Comparison of ENCODE assay signal across 15 cellular contexts in genomic region chr12:130280226-130280625, GRCh38. TPM values are rescaled to one million over a fixed set of nuclear protein-coding genes. Genes with fewer than 3 reads are reported as not detected.
DNase-seq lines count a peak whose midpoint lies in the region; ATAC-seq, FAIRE-seq and TF ChIP-seq lines count a peak whose summit lies in the region.
"Had no signal": no experiment of that assay in that cellular context is flagged by ENCODE, and none has a peak within 500 bp of the region (broad histone marks: within the 10 kb centered on the region; RNA-seq: fewer than 3 reads in every experiment).

No MANE protein-coding gene starts in this region.

- no peaks in the 10 kb centered on the region for H3K23me2 ChIP-seq in H1 (ENCODE audit: low read depth, low read length)

- no peak overlapping the region for H2AK5ac ChIP-seq in H1 (ENCODE audit: low read depth, low read length)

- H3K9ac ChIP-seq in H1 (replicated peaks in 1 of 4; ENCODE audit: extremely low read depth in 1 of 4, low read depth in 3 of 4, low read length in 3 of 4) (no peak overlapping the region), skeletal muscle satellite cell (ENCODE audit: low read depth, low read length) (no peak overlapping the region)
- H3K9ac ChIP-seq: KMS-11 had no signal

- no peak overlapping the region for H4K5ac ChIP-seq in H1 (ENCODE audit: insufficient read length, low read depth, low read length)

- no peak overlapping the region for H4K8ac ChIP-seq in H1 (ENCODE audit: extremely low read depth, insufficient read depth, low read length)

- H3K9me3 Mint-ChIP-seq in activated CD4-positive, alpha-beta T cell treated with anti-CD3 and anti-CD28 coated beads for 36 hours (ENCODE audit: low read depth): no peaks in the 10 kb centered on the region

- no peak overlapping the region for H3K4me2 ChIP-seq in H1 (ENCODE audit: insufficient read depth in 1 of 2, low read depth in 2 of 2, low read length in 2 of 2)
- peak overlapping the region; percentile 36 for H3K4me2 ChIP-seq in skeletal muscle satellite cell (ENCODE audit: low read length)
- H3K4me2 ChIP-seq: KMS-11 had no signal

- 0 out of 7 replicates have a peak, but pooled peaks cover 0 to 2% (median 0%) of the 10 kb centered on the region in 4 experiments for H3K4me1 ChIP-seq in H1 (replicated peaks in 1 of 4; ENCODE audit: control insufficient read depth in 3 of 4, insufficient read depth in 4 of 4, low read length in 3 of 4)
- H3K4me1 ChIP-seq in skeletal muscle satellite cell (ENCODE audit: control insufficient read depth, insufficient read depth, low read length): no peaks in the 10 kb centered on the region

- 87% methylated on average over 9 of the region's 9 CpGs; no CpG with 5 or more reads in 1 of the 2 experiments for WGBS in H1 (ENCODE audit: extremely low coverage in 1 of 2, insufficient coverage in 1 of 2, insufficient read length in 1 of 2, insufficient replicate concordance in 2 of 2, low coverage in 1 of 2, low lambda C conversion rate in 2 of 2, missing lambda C conversion rate in 1 of 2), 2 experiments

- no peak overlapping the region for H4K91ac ChIP-seq in H1 (replicated peaks; ENCODE audit: insufficient read length, low read length)

- no peak for TF ChIP-seq CTCF in H1 (IDR thresholded peaks at IDR 0.05; ENCODE audit: control extremely low read depth in 1 of 3, insufficient read depth in 1 of 3, low read depth in 1 of 3, low read length in 3 of 3)

- H3K14ac ChIP-seq in H1 (ENCODE audit: insufficient read length): no peak overlapping the region

- no peaks in the 10 kb centered on the region for H3K79me2 ChIP-seq in H1 (ENCODE audit: control insufficient read depth in 1 of 2, insufficient read depth in 2 of 2, low read length in 2 of 2)

- no peak overlapping the region for H3K4me3 Mint-ChIP-seq in activated CD4-positive, alpha-beta T cell treated with anti-CD3 and anti-CD28 coated beads for 36 hours
- H3K4me3 Mint-ChIP-seq: type B pancreatic cell had no signal

- no peak overlapping the region for H3K4me3 ChIP-seq in H1 (ENCODE audit: extremely low read depth in 1 of 4, insufficient read depth in 2 of 4, low read depth in 3 of 4, low read length in 4 of 4)
- peak overlapping the region; percentile 51 for H3K4me3 ChIP-seq in skeletal muscle satellite cell (ENCODE audit: low read length)

- no peak for TF ChIP-seq RAD21 in H1 (IDR thresholded peaks at IDR 0.05 in 1 of 2, conservative IDR thresholded peaks at IDR 0.05 in 1 of 2; ENCODE audit: low read depth in 2 of 2, low read length in 2 of 2)

- no peak overlapping the region for H2BK12ac ChIP-seq in H1 (ENCODE audit: low read depth, low read length)

- no peak overlapping the region for H2BK20ac ChIP-seq in H1 (ENCODE audit: low read length)

- TF ChIP-seq EP300 in H1 (IDR thresholded peaks at IDR 0.05; ENCODE audit: borderline replicate concordance in 1 of 2, low read depth in 2 of 2, low read length in 2 of 2): no peak

- H3K4ac ChIP-seq in H1 (replicated peaks; ENCODE audit: insufficient read length, low read depth, low read length): no peak overlapping the region

- H3K18ac ChIP-seq in H1 (ENCODE audit: extremely low read depth, low read length): no peak overlapping the region

- H3K27me3 Mint-ChIP-seq in activated CD4-positive, alpha-beta T cell treated with anti-CD3 and anti-CD28 coated beads for 36 hours: peaks cover 5% of the 10 kb centered on the region

- no peak overlapping the region for H2BK5ac ChIP-seq in H1 (ENCODE audit: low read depth, low read length)

- ATAC-seq in activated CD4-positive, alpha-beta T cell treated with anti-CD3 and anti-CD28 coated beads for 36 hours: peak; percentile 85
- ATAC-seq: T-cell had no signal

- H2BK120ac ChIP-seq in H1 (replicated peaks; ENCODE audit: low read depth, low read length): no peak overlapping the region

- no peaks in the 10 kb centered on the region for H3K79me1 ChIP-seq in H1 (ENCODE audit: low read depth, low read length)

- H3K27ac Mint-ChIP-seq in activated CD4-positive, alpha-beta T cell treated with anti-CD3 and anti-CD28 coated beads for 36 hours: no peak overlapping the region
- H3K27ac Mint-ChIP-seq: T-cell, type B pancreatic cell had no signal

- TF ChIP-seq POLR2A in H1 (IDR thresholded peaks at IDR 0.05; ENCODE audit: control extremely low read depth in 1 of 2, low read depth in 2 of 2, low read length in 2 of 2): no peak
- TF ChIP-seq POLR2A in GM12891 (IDR thresholded peaks at IDR 0.05; ENCODE audit: low read depth, low read length): no peak

- H3K4me1 Mint-ChIP-seq in activated CD4-positive, alpha-beta T cell treated with anti-CD3 and anti-CD28 coated beads for 36 hours: peaks cover 5% of the 10 kb centered on the region

- POLR2A ChIA-PET in activated CD4-positive, alpha-beta T cell treated with anti-CD3 and anti-CD28 coated beads for 36 hours (lab: Charles Lee): no interaction called here
- POLR2A ChIA-PET in H1 (lab: Charles Lee; ENCODE audit: partially characterized antibody): interaction anchor here (1.3 kb wide), 1 partner anchor 54 kb away, joined by 4 read pairs; no protein-coding TSS in a partner anchor

- no peak overlapping the region for H3K23ac ChIP-seq in H1 (ENCODE audit: insufficient read length)

- no peak overlapping the region for H3K27ac ChIP-seq in H1 (ENCODE audit: low read depth, low read length)
- H3K27ac ChIP-seq: KMS-11 had no signal

- H3K36me3 ChIP-seq in H1 (ENCODE audit: control insufficient read depth in 2 of 4, insufficient read depth in 4 of 4, low read length in 3 of 4) (no peaks in the 10 kb centered on the region), skeletal muscle satellite cell (ENCODE audit: insufficient read depth, low read length) (no peaks in the 10 kb centered on the region)

- CTCF ChIA-PET in activated CD4-positive, alpha-beta T cell treated with anti-CD3 and anti-CD28 coated beads for 36 hours (lab: Charles Lee): interaction anchor here (0.6 to 3.0 kb wide), 7 partner anchors 13 to 1184 kb away, joined by 3 to 14 read pairs (median 3); no protein-coding TSS in a partner anchor
- CTCF ChIA-PET in H1 (lab: Charles Lee; ENCODE audit: partially characterized antibody): interaction anchor here (0.8 to 3.5 kb wide), 23 partner anchors 8 to 256 kb away, joined by 3 to 37 read pairs (median 5); no protein-coding TSS in a partner anchor

- H3K9me3 ChIP-seq in H1 (ENCODE audit: insufficient read depth in 2 of 2, low read depth in 1 of 2, low read length in 1 of 2): peaks cover 9 to 21% of the 10 kb centered on the region in 2 experiments
- H3K9me3 ChIP-seq in skeletal muscle satellite cell (replicated peaks; ENCODE audit: low read length): no peaks in the 10 kb centered on the region

- intact Hi-C loops in activated CD4-positive, alpha-beta T cell treated with anti-CD3 and anti-CD28 coated beads for 36 hours (cut with DNase I, micrococcal nuclease): loop anchor here (2.0 to 5.0 kb wide), 2 partner anchors 233 to 467 kb away; no protein-coding TSS in a partner anchor

- no peak for FAIRE-seq in H1 (lab: Jason Lieb, UNC)
- no peak for FAIRE-seq in GM12891 (lab: Jason Lieb, UNC)

- peak; percentile 28 for DNase-seq in activated CD4-positive, alpha-beta T cell treated with anti-CD3 and anti-CD28 coated beads for 36 hours
- no peak for DNase-seq in activated CD4-positive, alpha-beta T cell treated with anti-CD3 and anti-CD28 coated beads for 4 hours
- DNase-seq in NCI-H2029 (lab: John Stamatoyannopoulos, UW): peak; percentile 30
- DNase-seq in H1 (ENCODE audit: low read depth in 1 of 2, low spot score in 2 of 2): no peak
- DNase-seq in NCI-H146 (lab: John Stamatoyannopoulos, UW): no peak
- no peak for DNase-seq in iPS-NIHi7 (ENCODE audit: extremely low spot score)
- DNase-seq in GM12891 (ENCODE audit: insufficient read length, low spot score): no peak
- DNase-seq: mammary epithelial cell, NCI-H2171 treated with DMSO at 0.1 percent for 48 hours, T-cell had no signal

- no peaks in the 10 kb centered on the region for H4K20me1 ChIP-seq in H1 (replicated peaks in 1 of 2; ENCODE audit: control insufficient read depth in 1 of 2, insufficient read depth in 2 of 2, low read length in 2 of 2)

- no peak overlapping the region for H2BK15ac ChIP-seq in H1 (ENCODE audit: low read length)

- no peaks in the 10 kb centered on the region for H3K36me3 Mint-ChIP-seq in activated CD4-positive, alpha-beta T cell treated with anti-CD3 and anti-CD28 coated beads for 36 hours (ENCODE audit: low read depth)
- H3K36me3 Mint-ChIP-seq: T-cell, type B pancreatic cell had no signal

- H3K27me3 ChIP-seq in H1 (replicated peaks in 1 of 4; ENCODE audit: control insufficient read depth in 3 of 4, extremely low read depth in 1 of 4, insufficient read depth in 3 of 4, low read length in 3 of 4) (peaks cover 0 to 2% (median 0%) of the 10 kb centered on the region in 4 experiments; a peak in 2 of 7 replicates), skeletal muscle satellite cell (ENCODE audit: control insufficient read depth, insufficient read depth, low read length) (no peaks in the 10 kb centered on the region)

- no peak overlapping the region for H3K56ac ChIP-seq in H1 (replicated peaks; ENCODE audit: insufficient read length, low read depth, low read length)

- peak overlapping the region; percentile 82; the same call in 1 of the 2 replicates for H2AFZ ChIP-seq in H1 (ENCODE audit: low read length)

TF ChIP-seq in H1, 55 proteins besides CTCF, POLR2A, EP300 and RAD21 (continues in another document):
- TF ChIP-seq BACH1 (IDR thresholded peaks at IDR 0.05; ENCODE audit: low read length) (no peak), POU5F1 (IDR thresholded peaks at IDR 0.05; ENCODE audit: low read depth, low read length) (no peak), JUND (IDR thresholded peaks at IDR 0.05; ENCODE audit: low read length) (no peak), CEBPB (IDR thresholded peaks at IDR 0.05; ENCODE audit: low read depth, low read length) (no peak)

TF ChIP-seq in GM12891, 5 proteins besides CTCF, POLR2A, EP300 and RAD21 (continues in another document):
- TF ChIP-seq PAX5 (IDR thresholded peaks at IDR 0.05; ENCODE audit: insufficient read depth, low read length, severe bottlenecking) (no peak), POLR2AphosphoS5 (IDR thresholded peaks at IDR 0.05; ENCODE audit: low read depth, low read length) (no peak), TAF1 (IDR thresholded peaks at IDR 0.05; ENCODE audit: low read depth, low read length) (no peak), POU2F2 (IDR thresholded peaks at IDR 0.05; ENCODE audit: low read depth, low read length) (no peak)

RNA-seq across cellular contexts. Expression of gene PIWIL1, which starts 57.5 kb away (rescaled TPM):
- not detected for total RNA-seq in activated CD4-positive, alpha-beta T cell treated with anti-CD3 and anti-CD28 coated beads for 36 hours
- total RNA-seq in H1 (2021; fragmentation: NEBNext Ultra II Directional; extraction: Animal tissue kit (Norgen Biotek cat#: 25700)): not detected in 2 replicates
- polyA plus RNA-seq in H1 (2011; rRNA removed): 0.02 TPM in 1 of 2 replicates, not detected in the other
- polyA plus RNA-seq in H1 (2011; cell fraction: cytosol; rRNA removed): not detected
- not detected for polyA plus RNA-seq in H1 (2011; cell fraction: nucleus; rRNA removed)
- polyA plus RNA-seq in H1 (2012, experiment 1 of 2): not detected in 4 replicates
- polyA plus RNA-seq in H1 (2012, experiment 2 of 2): not detected
- polyA plus RNA-seq in H1 (2013, experiment 1 of 2): not detected
- not detected for polyA plus RNA-seq in H1 (2013, experiment 2 of 2)
- polyA minus RNA-seq in H1 (2011; rRNA and poly(A)+ RNA removed): not detected in 2 replicates
- polyA minus RNA-seq in H1 (2011; cell fraction: cytosol; rRNA and poly(A)+ RNA removed): not detected
- not detected for polyA minus RNA-seq in H1 (2011; cell fraction: nucleus; rRNA and poly(A)+ RNA removed)
- total RNA-seq in skeletal muscle satellite cell (2012; rRNA removed): not detected in 2 replicates
- not detected for polyA plus RNA-seq in GM12891 (2012; ENCODE audit: low read depth, missing spikeins)
- total RNA-seq: A673, mammary epithelial cell, OCI-LY7, T-cell had no signal
- polyA plus RNA-seq: mammary epithelial cell had no signal

Comparison
In these comparisons a context has a peak if more than half of its experiments do, and no peak if none do; other contexts are left out.
1. DNase-seq: peak in activated CD4-positive, alpha-beta T cell treated with anti-CD3 and anti-CD28 coated beads for 36 hours (single experiment) and NCI-H2029 (single experiment); none in activated CD4-positive, alpha-beta T cell treated with anti-CD3 and anti-CD28 coated beads for 4 hours (0 of 2), H1 (0 of 2), NCI-H146 (single experiment), iPS-NIHi7 (single experiment) and GM12891 (single experiment).